Comparison of ENCODE assay signal across 11 cellular contexts in genomic region chrX:30309139-30309571, GRCh38. TPM values are rescaled to one million over a fixed set of nuclear protein-coding genes. Genes with fewer than 3 reads are reported as not detected.
DNase-seq lines count a peak whose midpoint lies in the region; ATAC-seq and TF ChIP-seq lines count a peak whose summit lies in the region.
"Had no signal": no experiment of that assay in that cellular context is flagged by ENCODE, and none has a peak within 500 bp of the region (broad histone marks: within the 10 kb centered on the region; RNA-seq: fewer than 3 reads in every experiment).

Gene NR0B1, minus strand, starts transcription at chrX:30309390. Its CDS starts 27 bp downstream, at chrX:30309363.

- H3K4me3 ChIP-seq in ACC112 (ENCODE audit: low read depth, low read length) (peak within 1 kb of the TSS; percentile 78), HUES6 (ENCODE audit: low read depth, low read length) (peak within 1 kb of the TSS; percentile 62), mammary epithelial cell (replicated peaks in 1 of 3; ENCODE audit: insufficient read depth in 1 of 3, low read depth in 2 of 3, low read length in 3 of 3) (peak within 1 kb of the TSS in 2 of 3 experiments; percentile 32 to 44)
- H3K4me3 ChIP-seq: lower lobe of right lung had no signal

- no peaks in the 10 kb centered on the region for H3K9me3 ChIP-seq in HUES6 (ENCODE audit: control insufficient read depth, insufficient read depth, low read depth, low read length)
- no peaks in the 10 kb centered on the region for H3K9me3 ChIP-seq in mammary epithelial cell (replicated peaks; ENCODE audit: insufficient read depth, low read length)
- H3K9me3 ChIP-seq: Caco-2, lower lobe of right lung had no signal

- no peak for TF ChIP-seq CTCF in mammary epithelial cell (conservative IDR thresholded peaks at IDR 0.05 in 1 of 2, IDR thresholded peaks at IDR 0.05 in 1 of 2; ENCODE audit: extremely low read depth in 1 of 2, insufficient read depth in 1 of 2, low read depth in 1 of 2, low read length in 2 of 2)

- no TSS peak for BruUV-seq in mammary epithelial cell (replicated peaks; lab: Mats Ljungman, UMichigan)

- intact Hi-C loops in mammary epithelial cell (cut with micrococcal nuclease), result no loop called here

- H2AFZ ChIP-seq in ACC112 (ENCODE audit: low read length, unreplicated experiment) (peak within 1 kb of the TSS; percentile 81), mammary epithelial cell (ENCODE audit: low read depth, low read length) (peak within 1 kb of the TSS; percentile 66)

- peak within 1 kb of the TSS; percentile 56 for H3K4me2 ChIP-seq in mammary epithelial cell (ENCODE audit: insufficient read depth, low read depth, low read length)

- no peaks in the 10 kb centered on the region for H3K79me2 ChIP-seq in ACC112 (ENCODE audit: control insufficient read depth, insufficient read depth, low read length, unreplicated experiment)
- H3K79me2 ChIP-seq in mammary epithelial cell (ENCODE audit: insufficient read depth, low read length), result no peaks in the 10 kb centered on the region

- DNase-seq in mammary epithelial cell (no peak), left kidney (ENCODE audit: low read depth, low spot score) (peak; percentile 60), NCI-H1694 (lab: John Stamatoyannopoulos, UW) (no peak)
- DNase-seq: Caco-2, NCI-H2227 treated with DMSO at 0.1 percent for 48 hours had no signal

- dilution Hi-C loops in mammary epithelial cell (cut with HindIII; ENCODE audit: low sequenced_read_pairs), result no loop called here

- H4K20me1 ChIP-seq in mammary epithelial cell (ENCODE audit: insufficient read depth, low read length), result no peaks in the 10 kb centered on the region

- ATAC-seq in GM19455 (IDR thresholded peaks at IDR 0.05; ENCODE audit: unreplicated experiment) (no peak), GM18907 (IDR thresholded peaks at IDR 0.05; ENCODE audit: unreplicated experiment) (no peak), HG03139 (IDR thresholded peaks at IDR 0.05; ENCODE audit: unreplicated experiment) (no peak)

- no peak within 1 kb of the TSS for H3K27ac ChIP-seq in ACC112 (ENCODE audit: low read depth, low read length)
- H3K27ac ChIP-seq in HUES6 (ENCODE audit: low read depth, low read length), result no peak within 1 kb of the TSS
- H3K27ac ChIP-seq in mammary epithelial cell (ENCODE audit: insufficient read depth, low read depth, low read length), result no peak within 1 kb of the TSS
- H3K27ac ChIP-seq: lower lobe of right lung had no signal

- in situ Hi-C loops in mammary epithelial cell (cut with MboI; ENCODE audit: low sequenced_read_pairs in 2 of 2), result no loop called here

- H3K27me3 ChIP-seq in ACC112 (ENCODE audit: insufficient read depth, low read length) (peaks cover 34% of the 10 kb centered on the region), HUES6 (ENCODE audit: control insufficient read depth, insufficient read depth, low read length) (peaks cover 60% of the 10 kb centered on the region), mammary epithelial cell (ENCODE audit: insufficient read depth, low read length) (peaks cover 13% of the 10 kb centered on the region)

- WGBS in mammary epithelial cell (ENCODE audit: low coverage, missing lambda C conversion rate), result 69% methylated on average over 17 of the region's 46 CpGs

- CTCF ChIA-PET in mammary epithelial cell (lab: Charles Lee; ENCODE audit: low non-redundant PET), result no interaction called here

- H3K36me3 ChIP-seq in ACC112 (ENCODE audit: insufficient read depth, low read length), result no peaks in the 10 kb centered on the region
- H3K36me3 ChIP-seq in HUES6 (ENCODE audit: control insufficient read depth, insufficient read depth, low read length), result no peaks in the 10 kb centered on the region
- H3K36me3 ChIP-seq in mammary epithelial cell (ENCODE audit: insufficient read depth, low read length), result no peaks in the 10 kb centered on the region
- H3K36me3 ChIP-seq: lower lobe of right lung had no signal

- H3K9ac ChIP-seq in HUES6 (ENCODE audit: low read length), result peak within 1 kb of the TSS; percentile 15
- no peak within 1 kb of the TSS for H3K9ac ChIP-seq in mammary epithelial cell (ENCODE audit: insufficient read depth, low read length)

- H3K4me1 ChIP-seq in ACC112 (ENCODE audit: control insufficient read depth, insufficient read depth, low read length, unreplicated experiment) (no peaks in the 10 kb centered on the region), HUES6 (ENCODE audit: control insufficient read depth, insufficient read depth, low read length) (no peaks in the 10 kb centered on the region), mammary epithelial cell (ENCODE audit: insufficient read depth, low read length) (peaks cover 8% of the 10 kb centered on the region)
- H3K4me1 ChIP-seq: Caco-2, lower lobe of right lung had no signal

RNA-seq across cellular contexts. Expression of gene NR0B1, which starts in this region (rescaled TPM):
- not detected for total RNA-seq in mammary epithelial cell
- polyA plus RNA-seq in mammary epithelial cell, result not detected
- polyA minus RNA-seq in mammary epithelial cell, result not detected
- total RNA-seq: Caco-2, lower lobe of right lung had no signal
